Comparison of ENCODE assay signal across 17 cellular contexts in genomic region chr4:146478009-146478408, GRCh38.
"Had no signal": no experiment of that assay in that cellular context is flagged by ENCODE, and none has a peak within 500 bp of the region (broad histone marks: within the 10 kb centered on the region; RNA-seq: fewer than 3 reads in every experiment).

No MANE protein-coding gene starts in this region.

- H3K4me3 ChIP-seq: mucosa of descending colon, tibial artery had no signal

- H3K4me3 Mint-ChIP-seq: activated CD4-positive, alpha-beta T cell treated with anti-CD3 and anti-CD28 coated beads, Interleukin-2, amount 10 ng/mL, durations not matched to agents 7 days and 5 days; activated naive CD8-positive, alpha-beta T cell treated with anti-CD3 and anti-CD28 coated beads, Interleukin-2, amount 10 ng/mL, durations not matched to agents 7 days and 5 days; activated T-helper 1 cell treated with anti-CD3 and anti-CD28 coated beads, Interleukin-12 subunit alpha, Interleukin-12 subunit beta, Interleukin-2, Interleukin-4 antibody, amounts not matched to agents 30 ng/mL and 10 ng/mL and 1 ng/mL, durations not matched to agents 14 hours and 24 hours and 36 hours; brain; central memory CD8-positive, alpha-beta T cell; memory B cell; naive thymus-derived CD4-positive, alpha-beta T cell; stimulated activated memory B cell treated with anti-CD40 and anti-IgM and Interleukin-4, amounts not matched to agents 10 μg/mL and 1 μg/mL and 100 μg/mL, for 72 hours had no signal

- H3K36me3 ChIP-seq: tibial artery had no signal

- H3K27me3 Mint-ChIP-seq: activated CD4-positive, alpha-beta T cell treated with anti-CD3 and anti-CD28 coated beads, Interleukin-2, amount 10 ng/mL, durations not matched to agents 7 days and 5 days; activated naive CD8-positive, alpha-beta T cell treated with anti-CD3 and anti-CD28 coated beads, Interleukin-2, amount 10 ng/mL, durations not matched to agents 7 days and 5 days; brain; central memory CD8-positive, alpha-beta T cell; memory B cell; naive thymus-derived CD4-positive, alpha-beta T cell; stimulated activated memory B cell treated with anti-CD40 and anti-IgM and Interleukin-4, amounts not matched to agents 10 μg/mL and 1 μg/mL and 100 μg/mL, for 72 hours had no signal

- H3K27me3 ChIP-seq: tibial artery had no signal

- ATAC-seq: left ventricle myocardium superior; mucosa of descending colon; naive thymus-derived CD4-positive, alpha-beta T cell; stimulated activated memory B cell treated with anti-CD40 and anti-IgM and Interleukin-4, amounts not matched to agents 10 μg/mL and 1 μg/mL and 100 μg/mL, for 72 hours had no signal

- DNase-seq: activated CD4-positive, alpha-beta T cell treated with anti-CD3 and anti-CD28 coated beads, Interleukin-2, amount 10 ng/mL, durations not matched to agents 7 days and 5 days; activated naive CD8-positive, alpha-beta T cell treated with anti-CD3 and anti-CD28 coated beads, Interleukin-2, amount 10 ng/mL, durations not matched to agents 7 days and 5 days; cortex of kidney; effector CD4-positive, alpha-beta T cell; foreskin fibroblast; kidney glomerular epithelial cell; left ventricle myocardium superior; mucosa of descending colon; naive thymus-derived CD4-positive, alpha-beta T cell; occipital lobe; stimulated activated CD4-positive, alpha-beta T cell treated with anti-CD3 and anti-CD28 coated beads, Interleukin-2, amount 100 ng/mL, for 48 hours; tibial artery had no signal

- H3K27ac ChIP-seq: tibial artery had no signal

- H3K4me1 Mint-ChIP-seq: memory B cell had no signal

- H3K27ac Mint-ChIP-seq: activated CD4-positive, alpha-beta T cell treated with anti-CD3 and anti-CD28 coated beads, Interleukin-2, amount 10 ng/mL, durations not matched to agents 7 days and 5 days; activated naive CD8-positive, alpha-beta T cell treated with anti-CD3 and anti-CD28 coated beads, Interleukin-2, amount 10 ng/mL, durations not matched to agents 7 days and 5 days; activated T-helper 1 cell treated with anti-CD3 and anti-CD28 coated beads, Interleukin-12 subunit alpha, Interleukin-12 subunit beta, Interleukin-2, Interleukin-4 antibody, amounts not matched to agents 30 ng/mL and 10 ng/mL and 1 ng/mL, durations not matched to agents 14 hours and 24 hours and 36 hours; memory B cell; naive thymus-derived CD4-positive, alpha-beta T cell; stimulated activated memory B cell treated with anti-CD40 and anti-IgM and Interleukin-4, amounts not matched to agents 10 μg/mL and 1 μg/mL and 100 μg/mL, for 72 hours had no signal
